In genomic region chr3:53175613-53176537, GRCh38 we compare ENCODE assay signal across 27 cellular contexts. TPM values are rescaled to one million over a fixed set of nuclear protein-coding genes. Genes with fewer than 3 reads are reported as not detected.
A peak's percentile ranks its signal among the peaks of the same experiment; 100 is the strongest.
DNase-seq lines count a peak whose midpoint lies in the region; ATAC-seq and TF ChIP-seq lines count a peak whose summit lies in the region.
"Had no signal": no experiment of that assay in that cellular context is flagged by ENCODE, and none has a peak within 500 bp of the region (broad histone marks: within the 10 kb centered on the region; RNA-seq: fewer than 3 reads in every experiment).

No MANE protein-coding gene starts in this region.

- peak overlapping the region in 7 of 11 experiments; percentile 7 to 99 (median 74); a peak in 11 of 22 replicates for H3K9ac ChIP-seq in BLaER1 treated with 17β-estradiol and CSF1 and Interleukin-3, amounts not matched to agents 10 nM and 100 nM
- H3K9ac ChIP-seq in colonic mucosa (ENCODE audit: low read depth in 2 of 2, low read length in 2 of 2): no peak overlapping the region

- peak overlapping the region in 7 of 11 experiments; percentile 27 to 100 (median 99); a peak in 12 of 22 replicates for H3K27ac ChIP-seq in BLaER1 treated with 17β-estradiol and CSF1 and Interleukin-3, amounts not matched to agents 10 nM and 100 nM
- H3K27ac ChIP-seq in neutrophil (peak overlapping the region; percentile 99), tibial artery (no peak overlapping the region), colonic mucosa (no peak overlapping the region)
- H3K27ac ChIP-seq: breast epithelium, foreskin keratinocyte had no signal

- peak overlapping the region in 3 of 4 donors; percentile 33 to 69 (median 38) for H3K4me3 Mint-ChIP-seq in IgD-negative memory B cell
- no peak overlapping the region for H3K4me3 Mint-ChIP-seq in glutamatergic neuron (ENCODE audit: unreplicated experiment)
- H3K4me3 Mint-ChIP-seq: activated T-helper 17 cell treated with anti-CD3 and anti-CD28 coated beads, Interleukin-2, amount 50 U/mL, for 72 hours; stimulated activated naive CD8-positive, alpha-beta T cell treated with anti-CD3 and anti-CD28 coated beads, Interleukin-15, amount 100 ng/mL, for 72 hours had no signal

- DNase-seq in glutamatergic neuron: peak; percentile 44
- no peak for DNase-seq in tibial artery
- DNase-seq in DMS 273 (lab: John Stamatoyannopoulos, UW; ENCODE audit: unreplicated experiment): no peak
- DNase-seq in colonic mucosa: no peak
- DNase-seq: activated CD4-positive, alpha-beta T cell treated with anti-CD3 and anti-CD28 coated beads, Interleukin-2, amount 50 U/mL, for 4 hours; activated CD4-positive, CD25-positive, alpha-beta regulatory T cell; activated CD8-positive, alpha-beta memory T cell treated with anti-CD3 and anti-CD28 coated beads, Interleukin-2, amount 50 U/mL, for 4 hours; COR-L47; DMS79 treated with DMSO at 0.1 percent for 48 hours; effector CD4-positive, alpha-beta T cell; foreskin keratinocyte; GOT3; NCI-H1417; NCI-H2081; NCI-H2227 treated with DMSO at 0.1 percent for 48 hours; NCI-H69; nucleus accumbens; stimulated activated naive CD8-positive, alpha-beta T cell treated with anti-CD3 and anti-CD28 coated beads, Interleukin-15, amount 100 ng/mL, for 72 hours had no signal

- peaks cover 35 to 100% (median 78%) of the 10 kb centered on the region in 11 experiments for H4K20me1 ChIP-seq in BLaER1 treated with 17β-estradiol and CSF1 and Interleukin-3, amounts not matched to agents 10 nM and 100 nM

- H3K27me3 Mint-ChIP-seq in IgD-negative memory B cell: no peaks in the 10 kb centered on the region
- H3K27me3 Mint-ChIP-seq in glutamatergic neuron (ENCODE audit: unreplicated experiment): peaks cover 3% of the 10 kb centered on the region
- H3K27me3 Mint-ChIP-seq: activated T-helper 17 cell treated with anti-CD3 and anti-CD28 coated beads, Interleukin-2, amount 50 U/mL, for 72 hours; stimulated activated naive CD8-positive, alpha-beta T cell treated with anti-CD3 and anti-CD28 coated beads, Interleukin-15, amount 100 ng/mL, for 72 hours had no signal

- no peaks in the 10 kb centered on the region for H3K9me3 ChIP-seq in BLaER1 treated with 17β-estradiol and CSF1 and Interleukin-3, amounts not matched to agents 10 nM and 100 nM (replicated peaks in 1 of 11)
- H3K9me3 ChIP-seq in neutrophil: no peaks in the 10 kb centered on the region
- no peaks in the 10 kb centered on the region for H3K9me3 ChIP-seq in tibial artery
- no peaks in the 10 kb centered on the region for H3K9me3 ChIP-seq in colonic mucosa
- H3K9me3 ChIP-seq: breast epithelium had no signal

- H3K36me3 Mint-ChIP-seq in IgD-negative memory B cell (peaks cover 6% of the 10 kb centered on the region), glutamatergic neuron (ENCODE audit: unreplicated experiment) (peaks cover 6% of the 10 kb centered on the region)
- H3K36me3 Mint-ChIP-seq: activated naive CD4-positive, alpha-beta T cell treated with anti-CD3 and anti-CD28 coated beads, Interleukin-2, amount 50 U/mL, for 72 hours had no signal

- H3K36me3 ChIP-seq in BLaER1 treated with 17β-estradiol and CSF1 and Interleukin-3, amounts not matched to agents 10 nM and 100 nM: peaks cover 64 to 98% (median 90%) of the 10 kb centered on the region in 11 experiments
- H3K36me3 ChIP-seq in neutrophil (peaks cover 77% of the 10 kb centered on the region), tibial artery (peaks cover 26 to 65% (median 28%) of the 10 kb centered on the region in 3 donors), colonic mucosa (peaks cover 3% of the 10 kb centered on the region)
- H3K36me3 ChIP-seq: breast epithelium had no signal

- ATAC-seq in GM18868 (IDR thresholded peaks at IDR 0.05; ENCODE audit: unreplicated experiment): no peak
- ATAC-seq: activated naive CD4-positive, alpha-beta T cell treated with anti-CD3 and anti-CD28 coated beads, Interleukin-2, amount 50 U/mL, for 72 hours; activated T-helper 17 cell treated with anti-CD3 and anti-CD28 coated beads, Interleukin-2, amount 50 U/mL, for 72 hours; foreskin keratinocyte; K562; stimulated activated naive CD8-positive, alpha-beta T cell treated with anti-CD3 and anti-CD28 coated beads, Interleukin-15, amount 100 ng/mL, for 72 hours had no signal

- H3K4me3 ChIP-seq in BLaER1 treated with 17β-estradiol and CSF1 and Interleukin-3, amounts not matched to agents 10 nM and 100 nM: no peak overlapping the region
- H3K4me3 ChIP-seq in neutrophil (ENCODE audit: low read depth in 1 of 2, low read length in 1 of 2): no peak overlapping the region
- no peak overlapping the region for H3K4me3 ChIP-seq in tibial artery
- no peak overlapping the region for H3K4me3 ChIP-seq in colonic mucosa
- H3K4me3 ChIP-seq: breast epithelium, K562, lung had no signal

- H3K4me2 ChIP-seq in BLaER1 treated with 17β-estradiol and CSF1 and Interleukin-3, amounts not matched to agents 10 nM and 100 nM: peak overlapping the region in 7 of 11 experiments; percentile 93 to 100 (median 99); a peak in 14 of 22 replicates

- H3K9me3 Mint-ChIP-seq in IgD-negative memory B cell (no peaks in the 10 kb centered on the region), glutamatergic neuron (ENCODE audit: unreplicated experiment) (peaks cover 1% of the 10 kb centered on the region)
- H3K9me3 Mint-ChIP-seq: activated naive CD4-positive, alpha-beta T cell treated with anti-CD3 and anti-CD28 coated beads, Interleukin-2, amount 50 U/mL, for 72 hours; activated T-helper 17 cell treated with anti-CD3 and anti-CD28 coated beads, Interleukin-2, amount 50 U/mL, for 72 hours; stimulated activated naive CD8-positive, alpha-beta T cell treated with anti-CD3 and anti-CD28 coated beads, Interleukin-15, amount 100 ng/mL, for 72 hours had no signal

- H3K27me3 ChIP-seq in BLaER1 treated with 17β-estradiol and CSF1 and Interleukin-3, amounts not matched to agents 10 nM and 100 nM: no peaks in the 10 kb centered on the region
- no peaks in the 10 kb centered on the region for H3K27me3 ChIP-seq in neutrophil
- no peaks in the 10 kb centered on the region for H3K27me3 ChIP-seq in tibial artery
- H3K27me3 ChIP-seq in colonic mucosa: no peaks in the 10 kb centered on the region
- H3K27me3 ChIP-seq: breast epithelium, foreskin keratinocyte had no signal

- H3K4me1 Mint-ChIP-seq in IgD-negative memory B cell (peaks cover 46 to 82% (median 77%) of the 10 kb centered on the region in 3 donors), glutamatergic neuron (ENCODE audit: low read depth, unreplicated experiment) (peaks cover 6% of the 10 kb centered on the region)

- intact Hi-C loops in tibial artery (cut with DNase I; ENCODE audit: low total_unique reads): no loop called here
- intact Hi-C loops in colonic mucosa (cut with DNase I): no loop called here

- TF ChIP-seq CTCF in glutamatergic neuron (IDR thresholded peaks at IDR 0.05; ENCODE audit: partially characterized antibody, unreplicated experiment) (no peak), neutrophil (IDR thresholded peaks at IDR 0.05) (no peak), tibial artery (IDR thresholded peaks at IDR 0.05) (no peak), colonic mucosa (IDR thresholded peaks at IDR 0.05) (no peak)

- peaks cover 58 to 100% (median 100%) of the 10 kb centered on the region in 10 experiments for H3K4me1 ChIP-seq in BLaER1 treated with 17β-estradiol and CSF1 and Interleukin-3, amounts not matched to agents 10 nM and 100 nM
- H3K4me1 ChIP-seq in neutrophil (ENCODE audit: control insufficient read depth in 1 of 2, insufficient read depth in 1 of 2, low read depth in 1 of 2, low read length in 1 of 2) (peaks cover 67 to 72% of the 10 kb centered on the region in 2 experiments), tibial artery (peaks cover 0 to 13% (median 3%) of the 10 kb centered on the region in 4 donors), colonic mucosa (peaks cover 5% of the 10 kb centered on the region)
- H3K4me1 ChIP-seq: breast epithelium, foreskin keratinocyte had no signal

- H3K27ac Mint-ChIP-seq in IgD-negative memory B cell: peak overlapping the region; percentile 59 to 74 (median 65)
- H3K27ac Mint-ChIP-seq in glutamatergic neuron (ENCODE audit: unreplicated experiment): no peak overlapping the region
- H3K27ac Mint-ChIP-seq: activated naive CD4-positive, alpha-beta T cell treated with anti-CD3 and anti-CD28 coated beads, Interleukin-2, amount 50 U/mL, for 72 hours; activated T-helper 17 cell treated with anti-CD3 and anti-CD28 coated beads, Interleukin-2, amount 50 U/mL, for 72 hours had no signal

RNA-seq across cellular contexts. Expression of gene PRKCD, which starts 14.9 kb away (rescaled TPM):
- polyA plus RNA-seq in IgD-negative memory B cell: 69.2 TPM
- total RNA-seq in glutamatergic neuron (ENCODE audit: unreplicated experiment): 5.4 TPM
- 10 to 100 TPM; 58.9 to 75.0 TPM for total RNA-seq in colonic mucosa

RNA-seq across cellular contexts. Expression of gene RFT1, which starts 45.6 kb away (rescaled TPM):
- polyA plus RNA-seq in IgD-negative memory B cell: 17.4 TPM
- total RNA-seq in glutamatergic neuron (ENCODE audit: unreplicated experiment) (10.5 TPM), colonic mucosa (10 to 100 TPM; 15.3 to 30.4 TPM)

Comparison
In these comparisons a context has a peak if more than half of its experiments do, and no peak if none do; other contexts are left out.
1. H3K27ac ChIP-seq: peak in BLaER1 treated with 17β-estradiol and CSF1 and Interleukin-3, amounts not matched to agents 10 nM and 100 nM (7 of 11) and neutrophil (single experiment); none in tibial artery (0 of 2) and colonic mucosa (single experiment).
2. H3K9ac ChIP-seq: peak in BLaER1 treated with 17β-estradiol and CSF1 and Interleukin-3, amounts not matched to agents 10 nM and 100 nM (7 of 11); none in colonic mucosa (0 of 2).